In the genomic region with DNA sequence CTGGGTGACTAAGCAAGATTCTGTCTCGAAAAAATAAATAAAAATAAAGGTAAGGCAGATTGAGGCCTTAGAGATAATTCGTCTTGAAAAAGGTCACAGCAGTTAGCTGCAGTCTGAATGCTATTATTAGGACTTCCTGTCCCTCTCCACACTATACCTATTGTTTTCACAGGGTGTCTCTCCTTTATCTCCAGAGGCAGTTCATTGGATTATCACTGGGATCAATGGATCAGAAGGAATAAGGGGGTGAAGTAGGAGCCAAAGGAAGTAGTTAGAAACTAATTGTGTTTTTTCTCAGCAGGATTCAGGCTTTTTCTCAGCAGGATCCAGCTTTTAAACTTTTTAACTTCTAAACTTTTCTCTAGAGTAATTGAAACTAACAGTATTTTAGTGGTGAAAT, we compare ENCODE assay signal across 31 cellular contexts.
"Had no signal": no experiment of that assay in that cellular context is flagged by ENCODE, and none has a peak within 500 bp of the region (broad histone marks: within the 10 kb centered on the region; RNA-seq: fewer than 3 reads in every experiment).

No MANE protein-coding gene starts in this region.

- H3K27ac ChIP-seq: adrenal gland, body of pancreas, epithelial cell of prostate, esophagus squamous epithelium, left ventricle myocardium inferior, parathyroid adenoma, psoas muscle, uterus had no signal

- H3K27me3 ChIP-seq: adrenal gland, body of pancreas, esophagus squamous epithelium, uterus had no signal

- DNase-seq: activated CD4-positive, alpha-beta T cell treated with anti-CD3 and anti-CD28 coated beads for 36 hours; activated CD4-positive, alpha-beta T cell treated with anti-CD3 and anti-CD28 coated beads, Interleukin-2, amount 50 U/mL, for 4 hours; activated CD4-positive, CD25-positive, alpha-beta regulatory T cell; activated effector memory CD4-positive, alpha-beta T cell treated with anti-CD3 and anti-CD28 coated beads, Interleukin-2, amount 50 U/mL, for 16 hours; activated naive CD4-positive, alpha-beta T cell treated with anti-CD3 and anti-CD28 coated beads for 36 hours; activated naive CD8-positive, alpha-beta T cell treated with anti-CD3 and anti-CD28 coated beads for 36 hours; activated T-cell treated with anti-CD3 and anti-CD28 coated beads for 4 hours; adrenal gland; aorta; body of pancreas; dermis blood vessel endothelial cell; effector CD4-positive, alpha-beta T cell; esophagus squamous epithelium; foreskin melanocyte; islet precursor cell; left ventricle myocardium inferior; naive B cell; nephron progenitor cell; nucleus accumbens; psoas muscle; stimulated activated CD4-positive, alpha-beta T cell treated with anti-CD3 and anti-CD28 coated beads, Interleukin-1b, Interleukin-23, amount 100 ng/mL, for 48 hours; stimulated activated CD4-positive, alpha-beta T cell treated with anti-CD3 and anti-CD28 coated beads, Interleukin-4, amount 100 ng/mL, for 4 hours; stimulated activated CD8-positive, alpha-beta memory T cell treated with anti-CD3 and anti-CD28 coated beads, Interleukin-4, amount 100 ng/mL, for 48 hours; stimulated activated naive CD8-positive, alpha-beta T cell treated with anti-CD3 and anti-CD28 coated beads, Interleukin-15, amount 100 ng/mL, for 72 hours; substantia nigra; uterus had no signal

- H3K4me3 ChIP-seq: adrenal gland, body of pancreas, esophagus squamous epithelium, left ventricle myocardium inferior, lung, psoas muscle, smooth muscle cell, uterus had no signal

- H3K9ac ChIP-seq: parathyroid adenoma had no signal

- H3K4me2 ChIP-seq: smooth muscle cell had no signal

- FAIRE-seq: colon had no signal

- H3K79me2 ChIP-seq: parathyroid adenoma had no signal

- H3K36me3 ChIP-seq: adrenal gland, esophagus squamous epithelium, left ventricle myocardium inferior, uterus had no signal

- H2AFZ ChIP-seq: parathyroid adenoma had no signal

- H3K9me3 ChIP-seq: adrenal gland, body of pancreas, esophagus squamous epithelium, left ventricle myocardium inferior, psoas muscle, uterus had no signal

- H3K4me1 ChIP-seq: adrenal gland, body of pancreas, esophagus squamous epithelium, left ventricle myocardium inferior, parathyroid adenoma, psoas muscle, uterus had no signal
